Comparison of ENCODE assay signal across 13 cellular contexts in the genomic region with DNA sequence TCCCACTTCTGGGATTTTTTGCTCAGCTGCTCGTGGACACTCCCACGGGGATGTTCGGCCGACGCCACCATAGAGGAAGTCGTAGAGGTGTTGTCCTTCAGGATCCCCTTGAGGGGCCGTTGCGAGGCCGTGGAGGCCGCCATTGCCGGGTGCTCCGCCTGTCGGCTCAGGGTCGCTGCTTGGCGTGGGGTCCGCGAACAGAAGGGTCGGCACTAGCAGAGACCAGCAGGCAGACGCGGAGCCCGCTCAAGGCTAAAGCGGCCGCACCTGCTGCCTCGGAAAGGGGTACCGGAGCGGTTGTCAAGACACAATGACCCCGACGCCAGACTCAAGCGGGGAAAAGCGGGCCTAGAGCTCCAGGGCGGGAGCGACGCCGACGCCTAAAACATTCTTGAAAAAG. TPM values are rescaled to one million over a fixed set of nuclear protein-coding genes. Genes with fewer than 3 reads are reported as not detected.
DNase-seq lines count a peak whose midpoint lies in the region; ATAC-seq and TF ChIP-seq lines count a peak whose summit lies in the region.
"Had no signal": no experiment of that assay in that cellular context is flagged by ENCODE, and none has a peak within 500 bp of the region (broad histone marks: within the 10 kb centered on the region; RNA-seq: fewer than 3 reads in every experiment).

No MANE protein-coding gene starts in this region.

- H3K23ac ChIP-seq in neuronal stem cell (ENCODE audit: low read depth, low read length, poor library complexity): no peak overlapping the region

- CTCF ChIA-PET in activated B cell treated with CpG ODN at 0.5 μM for 24 hours (lab: Charles Lee): interaction anchor here (0.9 to 3.0 kb wide), 7 partner anchors 12 to 105 kb away, joined by 3 to 11 read pairs (median 5); partner anchors contain the start of gene TAP2
- CTCF ChIA-PET in activated naive CD4-positive, alpha-beta T cell treated with anti-CD3 and anti-CD28 coated beads, Interleukin-2, amount 10 ng/mL, durations not matched to agents 7 days and 5 days (lab: Charles Lee): interaction anchor here (0.8 to 4.5 kb wide), 4 partner anchors 10 to 105 kb away, joined by 3 to 30 read pairs (median 4); partner anchors contain the start of genes HLA-DMA and TAP2

- H3K9me3 ChIP-seq in neuronal stem cell (replicated peaks in 1 of 2; ENCODE audit: control insufficient read depth in 2 of 2, insufficient read depth in 1 of 2, low read depth in 1 of 2, low read length in 2 of 2): no peaks in the 10 kb centered on the region
- H3K9me3 ChIP-seq: SJSA1 had no signal

- H3K14ac ChIP-seq in neuronal stem cell (ENCODE audit: low read length): peak overlapping the region; percentile 25

- no peak overlapping the region for H2BK120ac ChIP-seq in neuronal stem cell (ENCODE audit: low read depth, low read length)

- no peak overlapping the region for H2BK5ac ChIP-seq in neuronal stem cell (ENCODE audit: low read length)

- H3K4me3 ChIP-seq in neuronal stem cell (ENCODE audit: low read length in 2 of 2): no peak overlapping the region
- H3K4me3 ChIP-seq: SJSA1 had no signal

- H3K27me3 ChIP-seq in neuronal stem cell (ENCODE audit: control insufficient read depth in 3 of 3, insufficient read depth in 3 of 3, low read depth in 1 of 3, low read length in 3 of 3): peaks cover 0 to 30% (median 0%) of the 10 kb centered on the region in 3 experiments

- no peak overlapping the region for H3K18ac ChIP-seq in neuronal stem cell (ENCODE audit: low read length)

- no peak overlapping the region for H2BK12ac ChIP-seq in neuronal stem cell (ENCODE audit: low read length)

- no peak overlapping the region for H3K9ac ChIP-seq in neuronal stem cell (ENCODE audit: low read depth, low read length, poor library complexity)

- H2AFZ ChIP-seq in neuronal stem cell (ENCODE audit: low read length): no peak overlapping the region

- POLR2A ChIA-PET in activated B cell treated with CpG ODN at 0.5 μM for 24 hours (lab: Charles Lee): interaction anchor here (1.0 to 6.1 kb wide), 6 partner anchors 12 to 101 kb away, joined by 3 to 62 read pairs (median 6); partner anchors contain the start of genes HLA-DMA and TAP2

- H4K8ac ChIP-seq in neuronal stem cell (ENCODE audit: low read depth, low read length): no peak overlapping the region

- ATAC-seq in activated B cell treated with CpG ODN at 0.5 μM for 24 hours (ENCODE audit: low read depth) (peak; percentile 21), GM21360 (IDR thresholded peaks at IDR 0.05; ENCODE audit: unreplicated experiment) (no peak)

- no peak overlapping the region for H3K4ac ChIP-seq in neuronal stem cell (ENCODE audit: low read length)

- H3K36me3 ChIP-seq in neuronal stem cell (replicated peaks in 1 of 2; ENCODE audit: control insufficient read depth in 2 of 2, insufficient read depth in 2 of 2, low read length in 2 of 2): no peaks in the 10 kb centered on the region
- H3K36me3 ChIP-seq: SJSA1 had no signal

- H3K4me2 ChIP-seq in neuronal stem cell (ENCODE audit: insufficient read depth, low read length, poor library complexity, severe bottlenecking): no peak overlapping the region

- no CpG with 5 or more reads among the region's 35 CpGs for WGBS in neuronal stem cell (ENCODE audit: extremely low coverage in 2 of 2, insufficient read length in 2 of 2, insufficient replicate concordance in 1 of 2), 2 donors

- H3K9me3 Mint-ChIP-seq in CD14-positive monocyte (peaks cover 0 to 3% (median 0%) of the 10 kb centered on the region in 7 donors), activated B cell treated with CpG ODN at 0.5 μM for 24 hours (no peaks in the 10 kb centered on the region)
- H3K9me3 Mint-ChIP-seq in activated naive CD4-positive, alpha-beta T cell treated with anti-CD3 and anti-CD28 coated beads, Interleukin-2, amount 10 ng/mL, durations not matched to agents 7 days and 5 days: no peaks in the 10 kb centered on the region

- no peak for DNase-seq in CD14-positive monocyte (ENCODE audit: low spot score)
- no peak for DNase-seq in activated B cell treated with CpG ODN at 0.5 μM for 24 hours
- DNase-seq in neuronal stem cell (ENCODE audit: low spot score): no peak
- no peak for DNase-seq in stimulated activated CD4-positive, alpha-beta T cell treated with anti-CD3 and anti-CD28 coated beads, Interleukin-4, amount 100 ng/mL, for 4 hours
- no peak for DNase-seq in activated naive CD4-positive, alpha-beta T cell treated with anti-CD3 and anti-CD28 coated beads, Interleukin-2, amount 10 ng/mL, durations not matched to agents 7 days and 5 days
- DNase-seq: C1 segment of cervical spinal cord, NCI-H1436 treated with DMSO at 0.1 percent for 48 hours, NCI-H2029, NCI-H345, NCI-H526, SW 1271 had no signal

- H3K4me3 Mint-ChIP-seq in CD14-positive monocyte (peak overlapping the region; percentile 34 to 83), activated B cell treated with CpG ODN at 0.5 μM for 24 hours (peak overlapping the region; percentile 73)
- no peak overlapping the region for H3K4me3 Mint-ChIP-seq in activated naive CD4-positive, alpha-beta T cell treated with anti-CD3 and anti-CD28 coated beads, Interleukin-2, amount 10 ng/mL, durations not matched to agents 7 days and 5 days

- peaks cover 0 to 15% of the 10 kb centered on the region in 2 donors for H3K36me3 Mint-ChIP-seq in CD14-positive monocyte
- no peaks in the 10 kb centered on the region for H3K36me3 Mint-ChIP-seq in activated B cell treated with CpG ODN at 0.5 μM for 24 hours (ENCODE audit: low read depth)
- H3K36me3 Mint-ChIP-seq in activated naive CD4-positive, alpha-beta T cell treated with anti-CD3 and anti-CD28 coated beads, Interleukin-2, amount 10 ng/mL, durations not matched to agents 7 days and 5 days: peaks cover 7% of the 10 kb centered on the region

- no peak overlapping the region for H3K27ac ChIP-seq in neuronal stem cell (replicated peaks; ENCODE audit: low read length)
- H3K27ac ChIP-seq: SJSA1 had no signal

- H3K27ac Mint-ChIP-seq in CD14-positive monocyte: no peak overlapping the region
- no peak overlapping the region for H3K27ac Mint-ChIP-seq in activated B cell treated with CpG ODN at 0.5 μM for 24 hours
- H3K27ac Mint-ChIP-seq in activated naive CD4-positive, alpha-beta T cell treated with anti-CD3 and anti-CD28 coated beads, Interleukin-2, amount 10 ng/mL, durations not matched to agents 7 days and 5 days: no peak overlapping the region

- H3K27me3 Mint-ChIP-seq in CD14-positive monocyte (ENCODE audit: low read depth in 3 of 3): peaks cover 27 to 46% (median 32%) of the 10 kb centered on the region in 3 donors
- H3K27me3 Mint-ChIP-seq in activated B cell treated with CpG ODN at 0.5 μM for 24 hours: peaks cover 4% of the 10 kb centered on the region
- peaks cover 17% of the 10 kb centered on the region for H3K27me3 Mint-ChIP-seq in activated naive CD4-positive, alpha-beta T cell treated with anti-CD3 and anti-CD28 coated beads, Interleukin-2, amount 10 ng/mL, durations not matched to agents 7 days and 5 days

- H3K4me1 Mint-ChIP-seq in CD14-positive monocyte: peaks cover 15% of the 10 kb centered on the region
- H3K4me1 Mint-ChIP-seq in activated B cell treated with CpG ODN at 0.5 μM for 24 hours: peaks cover 17% of the 10 kb centered on the region
- H3K4me1 Mint-ChIP-seq in activated naive CD4-positive, alpha-beta T cell treated with anti-CD3 and anti-CD28 coated beads, Interleukin-2, amount 10 ng/mL, durations not matched to agents 7 days and 5 days: no peaks in the 10 kb centered on the region

- H4K91ac ChIP-seq in neuronal stem cell (ENCODE audit: low read depth, low read length, poor library complexity): no peak overlapping the region

- intact Hi-C loops in CD14-positive monocyte (cut with micrococcal nuclease) (no loop called here), activated B cell treated with CpG ODN at 0.5 μM for 24 hours (cut with micrococcal nuclease) (no loop called here)

- no peaks in the 10 kb centered on the region for H3K79me1 ChIP-seq in neuronal stem cell (ENCODE audit: low read depth, low read length)

- no peak overlapping the region for H2AK5ac ChIP-seq in neuronal stem cell (ENCODE audit: low read depth, low read length)

- H3K4me1 ChIP-seq in neuronal stem cell (ENCODE audit: control insufficient read depth in 2 of 2, insufficient read depth in 1 of 2, low read depth in 1 of 2, low read length in 2 of 2): no peaks in the 10 kb centered on the region
- H3K4me1 ChIP-seq: SJSA1 had no signal

- no peak for TF ChIP-seq CTCF in CD14-positive monocyte (IDR thresholded peaks at IDR 0.05)
- no peak for TF ChIP-seq CTCF in activated B cell treated with CpG ODN at 0.5 μM for 24 hours (IDR thresholded peaks at IDR 0.05)

- no peak overlapping the region for H2BK15ac ChIP-seq in neuronal stem cell (ENCODE audit: low read length)

RNA-seq across cellular contexts. Expression of gene PSMB9, which starts 25.7 kb away (rescaled TPM):
- polyA plus RNA-seq in CD14-positive monocyte: 100 to 1,000 TPM; 350 to 405 TPM
- total RNA-seq in activated B cell treated with CpG ODN at 0.5 μM for 24 hours: 198 and 223 TPM in 2 replicates
- polyA plus RNA-seq in neuronal stem cell (2013, experiment 1 of 2): 0.15 TPM
- 0.29 TPM for polyA plus RNA-seq in neuronal stem cell (2013, experiment 2 of 2)

RNA-seq across cellular contexts. Expression of gene TAP1, which starts 26.2 kb away (rescaled TPM):
- 100 to 1,000 TPM; 204 to 221 TPM for polyA plus RNA-seq in CD14-positive monocyte
- 148 and 151 TPM in 2 replicates for total RNA-seq in activated B cell treated with CpG ODN at 0.5 μM for 24 hours
- 4.4 TPM for polyA plus RNA-seq in neuronal stem cell (2013, experiment 1 of 2)
- 4.3 TPM for polyA plus RNA-seq in neuronal stem cell (2013, experiment 2 of 2)

RNA-seq across cellular contexts. Expression of gene PSMB8, which starts 35.8 kb away (rescaled TPM):
- polyA plus RNA-seq in CD14-positive monocyte: 100 to 1,000 TPM; 487 to 534 TPM
- 182 and 194 TPM in 2 replicates for total RNA-seq in activated B cell treated with CpG ODN at 0.5 μM for 24 hours
- 2.1 TPM for polyA plus RNA-seq in neuronal stem cell (2013, experiment 1 of 2)
- polyA plus RNA-seq in neuronal stem cell (2013, experiment 2 of 2): 2.5 TPM

RNA-seq across cellular contexts. Expression of gene TAP2, which starts 41.2 kb away (rescaled TPM):
- 10 to 100 TPM; 12.6 to 25.9 TPM for polyA plus RNA-seq in CD14-positive monocyte
- total RNA-seq in activated B cell treated with CpG ODN at 0.5 μM for 24 hours: 141 and 172 TPM in 2 replicates
- 1.8 TPM for polyA plus RNA-seq in neuronal stem cell (2013, experiment 1 of 2)
- polyA plus RNA-seq in neuronal stem cell (2013, experiment 2 of 2): 2.4 TPM
